24 cellular contexts compared by ENCODE assay signal in the genomic region with DNA sequence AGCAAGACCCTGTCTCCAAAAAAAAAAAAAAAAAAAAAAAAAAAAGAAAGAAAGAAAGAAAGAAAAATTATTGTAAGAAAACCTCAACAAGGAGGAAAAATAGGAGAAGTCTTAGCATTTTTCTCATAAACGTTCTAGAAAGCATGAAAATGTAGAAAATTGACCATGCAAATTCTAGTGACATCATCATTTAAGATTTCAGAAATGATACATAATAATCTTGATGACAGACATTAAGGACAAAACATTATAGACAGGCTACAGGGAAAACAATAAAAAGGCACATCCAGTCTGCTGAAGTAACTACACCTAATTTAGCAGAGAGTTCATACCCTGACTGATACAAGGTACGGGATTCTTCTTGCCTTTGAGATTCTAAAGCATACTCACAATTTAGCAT. TPM values are rescaled to one million over a fixed set of nuclear protein-coding genes. Genes with fewer than 3 reads are reported as not detected.
DNase-seq lines count a peak whose midpoint lies in the region; ATAC-seq, FAIRE-seq and TF ChIP-seq lines count a peak whose summit lies in the region.
"Had no signal": no experiment of that assay in that cellular context is flagged by ENCODE, and none has a peak within 500 bp of the region (broad histone marks: within the 10 kb centered on the region; RNA-seq: fewer than 3 reads in every experiment).

No MANE protein-coding gene starts in this region.

- CTCF ChIA-PET in HepG2 (lab: Yijun Ruan, JAX; ENCODE audit: low intra/inter-chr PET ratio, low total read pairs) (no interaction called here), HEK293 (lab: Yijun Ruan, JAX) (no interaction called here)

- TF ChIP-seq CTCF in HepG2 (CRISPR knock-in tag; IDR thresholded peaks at IDR 0.05): no peak
- no peak for TF ChIP-seq CTCF in right lobe of liver (IDR thresholded peaks at IDR 0.05)
- TF ChIP-seq CTCF in HEK293 (tag by site-specific recombination; IDR thresholded peaks at IDR 0.05): no peak
- no peak for TF ChIP-seq CTCF in lower lobe of right lung (IDR thresholded peaks at IDR 0.05)

- no TSS peak for BruUV-seq in HepG2 (replicated peaks; lab: Mats Ljungman, UMichigan)

- POLR2A ChIA-PET in HepG2 (lab: Yijun Ruan, JAX): interaction anchor here (1.1 kb wide), 1 partner anchor 23 kb away, joined by 3 read pairs; no protein-coding TSS in a partner anchor
- POLR2A ChIA-PET in HEK293 (lab: Yijun Ruan, JAX): no interaction called here

- no peak overlapping the region for H3K27ac ChIP-seq in HepG2 (ENCODE audit: extremely low read length, insufficient read depth, low read length)
- no peak overlapping the region for H3K27ac ChIP-seq in right lobe of liver
- H3K27ac ChIP-seq in HEK293 (ENCODE audit: extremely low read depth, low read depth, low read length): no peak overlapping the region
- no peak overlapping the region for H3K27ac ChIP-seq in lower lobe of right lung
- H3K27ac ChIP-seq: BLaER1, PC-9, SJCRH30 had no signal

- in situ Hi-C loops in HepG2 (cut with HindIII; ENCODE audit: extremely low pct_ligation_motif_present, low pct_unique_long_range_greater_than_20kb): no loop called here

- intact Hi-C loops in HepG2 (cut with micrococcal nuclease; ENCODE audit: unreplicated experiment) (no loop called here), right lobe of liver (cut with DNase I) (no loop called here), lower lobe of right lung (cut with DNase I) (no loop called here)

- H3K4me3 ChIP-seq in HepG2 (replicated peaks in 1 of 3; ENCODE audit: insufficient read depth in 1 of 3, low read depth in 2 of 3, low read length in 3 of 3) (no peak overlapping the region), right lobe of liver (no peak overlapping the region), HEK293 (ENCODE audit: low read depth, low read length) (no peak overlapping the region), lower lobe of right lung (no peak overlapping the region)
- H3K4me3 ChIP-seq: BLaER1, MG63, PC-9, SJCRH30 had no signal

- DNase-seq in HepG2 (ENCODE audit: low spot score) (no peak), right lobe of liver (no peak), immature natural killer cell (no peak), NCI-H2081 (lab: John Stamatoyannopoulos, UW) (no peak), lower lobe of right lung (no peak)
- DNase-seq in activated naive CD4-positive, alpha-beta T cell treated with anti-CD3 and anti-CD28 coated beads, Interleukin-2, amount 50 U/mL, for 16 hours: no peak
- DNase-seq: DMS 273 treated with DMSO at 0.1 percent for 48 hours, DMS79, EL, GDM1, KG1, MG63, NCI-H2029, NCI-H446 treated with DMSO at 0.1 percent for 48 hours, NCI-H526, PC-9, SJCRH30 had no signal

- TF ChIP-seq RAD21 in HepG2 (CRISPR knock-in tag; IDR thresholded peaks at IDR 0.05): no peak

- peak overlapping the region in 5 of 6 donors; percentile 3 to 66 (median 40) for H3K27ac Mint-ChIP-seq in immature natural killer cell

- no peak for FAIRE-seq in HepG2 (lab: Jason Lieb, UNC)
- FAIRE-seq: A204.1, GM12891 had no signal

- H2AFZ ChIP-seq in HepG2 (ENCODE audit: low read length): no peak overlapping the region
- H2AFZ ChIP-seq: PC-9 had no signal

- H3K4me3 Mint-ChIP-seq in immature natural killer cell: no peak overlapping the region

- H3K27me3 ChIP-seq in HepG2 (ENCODE audit: control insufficient read depth in 1 of 2, insufficient read depth in 2 of 2, low read length in 2 of 2): no peaks in the 10 kb centered on the region
- no peaks in the 10 kb centered on the region for H3K27me3 ChIP-seq in right lobe of liver
- no peaks in the 10 kb centered on the region for H3K27me3 ChIP-seq in lower lobe of right lung (ENCODE audit: low read depth)
- H3K27me3 ChIP-seq: BLaER1, MG63, SJCRH30 had no signal

- peaks cover 30% of the 10 kb centered on the region; the same call in 1 of the 2 replicates for H4K20me1 ChIP-seq in HepG2 (ENCODE audit: insufficient read depth, low read length)

- ATAC-seq in HepG2 (no peak), right lobe of liver (no peak), lower lobe of right lung (no peak)
- ATAC-seq: Right ventricle myocardium inferior, SK-N-SH treated with all-trans-retinoic acid at 6 μM for 48 hours had no signal

- peaks cover 14 to 84% of the 10 kb centered on the region in 2 experiments for H3K36me3 ChIP-seq in HepG2 (replicated peaks in 1 of 2; ENCODE audit: control insufficient read depth in 1 of 2, insufficient read depth in 2 of 2, low read length in 2 of 2)
- peaks cover 0 to 41% (median 3%) of the 10 kb centered on the region in 4 donors for H3K36me3 ChIP-seq in right lobe of liver
- peaks cover 68 to 82% of the 10 kb centered on the region in 2 experiments for H3K36me3 ChIP-seq in HEK293 (ENCODE audit: control insufficient read depth in 2 of 2, insufficient read depth in 1 of 2, low read length in 2 of 2)
- peaks cover 76% of the 10 kb centered on the region for H3K36me3 ChIP-seq in lower lobe of right lung

- peaks cover 4 to 7% (median 4%) of the 10 kb centered on the region in 3 donors for H3K36me3 Mint-ChIP-seq in immature natural killer cell

- peaks cover 0 to 1% (median 0%) of the 10 kb centered on the region in 3 donors for H3K27me3 Mint-ChIP-seq in immature natural killer cell (ENCODE audit: low read depth in 3 of 3)
- H3K27me3 Mint-ChIP-seq: CD4-positive, alpha-beta memory T cell had no signal

- TF ChIP-seq EP300 in HepG2 (IDR thresholded peaks at IDR 0.05; ENCODE audit: low read depth in 2 of 2, low read length in 2 of 2): no peak
- TF ChIP-seq EP300 in HepG2 (CRISPR knock-in tag; IDR thresholded peaks at IDR 0.05; ENCODE audit: borderline replicate concordance): no peak

- H3K4me1 Mint-ChIP-seq in immature natural killer cell: peaks cover 54 to 82% of the 10 kb centered on the region in 2 donors

- H3K9ac ChIP-seq in HepG2 (ENCODE audit: insufficient read depth, low read depth, low read length): no peak overlapping the region
- H3K9ac ChIP-seq: BLaER1 had no signal

- no peaks in the 10 kb centered on the region for H3K9me3 Mint-ChIP-seq in immature natural killer cell
- H3K9me3 Mint-ChIP-seq: CD4-positive, alpha-beta memory T cell had no signal

- no peak overlapping the region for H3K4me2 ChIP-seq in HepG2 (ENCODE audit: low read depth, low read length)
- H3K4me2 ChIP-seq: BLaER1, PC-9 had no signal

- WGBS in HepG2 (ENCODE audit: low lambda C conversion rate): 95% methylated on average over 2 of the region's 2 CpGs
- 75% methylated on average over 2 of the region's 2 CpGs for WGBS in right lobe of liver (ENCODE audit: insufficient coverage, low coverage, low lambda C conversion rate, missing lambda C conversion rate)

- H3K9me3 ChIP-seq in HepG2 (ENCODE audit: low read length): no peaks in the 10 kb centered on the region
- H3K9me3 ChIP-seq in right lobe of liver: no peaks in the 10 kb centered on the region
- H3K9me3 ChIP-seq in HEK293 (ENCODE audit: control insufficient read depth, insufficient read depth, low read depth, low read length): no peaks in the 10 kb centered on the region
- no peaks in the 10 kb centered on the region for H3K9me3 ChIP-seq in lower lobe of right lung
- H3K9me3 ChIP-seq: BLaER1, MG63, SJCRH30 had no signal

- TF ChIP-seq POLR2A in HepG2 (IDR thresholded peaks at IDR 0.05; ENCODE audit: insufficient read depth in 1 of 2, low read depth in 2 of 2, low read length in 2 of 2): no peak
- TF ChIP-seq POLR2A in right lobe of liver (IDR thresholded peaks at IDR 0.05): no peak

- peaks cover 81% of the 10 kb centered on the region for H3K79me2 ChIP-seq in HepG2 (ENCODE audit: insufficient read depth, low read length)

- H3K4me1 ChIP-seq in HepG2 (ENCODE audit: insufficient read depth, low read length) (no peaks in the 10 kb centered on the region), right lobe of liver (peaks cover 0 to 3% (median 0%) of the 10 kb centered on the region in 4 donors), HEK293 (ENCODE audit: control insufficient read depth, insufficient read depth, low read length) (no peaks in the 10 kb centered on the region), lower lobe of right lung (no peaks in the 10 kb centered on the region)
- H3K4me1 ChIP-seq: SJCRH30 had no signal

TF ChIP-seq in HepG2, 621 proteins besides CTCF, POLR2A, EP300 and RAD21 (continues in another document):
- TF ChIP-seq BCL6 (CRISPR knock-in tag; IDR thresholded peaks at IDR 0.05): no peak
- TF ChIP-seq CREB1 (IDR thresholded peaks at IDR 0.05): peak; percentile 78
- no peak for TF ChIP-seq CREB1 (CRISPR knock-in tag; IDR thresholded peaks at IDR 0.05)
- peak; percentile 95 for TF ChIP-seq ATF7 (IDR thresholded peaks at IDR 0.05)
- no peak for TF ChIP-seq ATF7 (CRISPR knock-in tag; IDR thresholded peaks at IDR 0.05)

RNA-seq across cellular contexts. Expression of a gene that starts 21.9 kb away (rescaled TPM):
- 69.1 and 70.9 TPM in 2 replicates for total RNA-seq in HepG2 (2016; rRNA removed; fragmentation: Illumina TruSeq; extraction: Trizol)
- total RNA-seq in HepG2 (2016; cell fraction: cytosol; rRNA removed; fragmentation: Illumina TruSeq; extraction: Trizol; ENCODE audit: low read depth): 28.7 and 34.2 TPM in 2 replicates
- 60.8 and 66.7 TPM in 2 replicates for total RNA-seq in HepG2 (2016; cell fraction: insoluble cytoplasmic fraction; rRNA removed; fragmentation: Illumina TruSeq; extraction: Trizol)
- 34.4 and 35.2 TPM in 2 replicates for total RNA-seq in HepG2 (2016; cell fraction: membrane; rRNA removed; fragmentation: Illumina TruSeq; extraction: Trizol)
- total RNA-seq in HepG2 (2016; cell fraction: nucleus; rRNA removed; fragmentation: Illumina TruSeq; extraction: Trizol): 74.9 and 87.2 TPM in 2 replicates
- 25.2 and 27.4 TPM in 2 replicates for polyA plus RNA-seq in HepG2 (2011; rRNA removed)
- 9.5 and 15.5 TPM in 2 replicates for polyA plus RNA-seq in HepG2 (2011; cell fraction: cytosol; rRNA removed)
- 22.1 and 24.5 TPM in 2 replicates for polyA plus RNA-seq in HepG2 (2011; cell fraction: nucleus; rRNA removed)
- 18.1 and 18.8 TPM in 2 replicates for polyA plus RNA-seq in HepG2 (2012)
- polyA plus RNA-seq in HepG2 (2016; cell fraction: cytosol; fragmentation: Illumina TruSeq; extraction: Trizol; ENCODE audit: low read depth): 1.1 and 1.2 TPM in 2 replicates
- 22.4 and 23.2 TPM in 2 replicates for polyA plus RNA-seq in HepG2 (2016; cell fraction: insoluble cytoplasmic fraction; fragmentation: Illumina TruSeq; extraction: Trizol; ENCODE audit: low read depth)
- 3.0 and 3.5 TPM in 2 replicates for polyA plus RNA-seq in HepG2 (2016; cell fraction: membrane; fragmentation: Illumina TruSeq; extraction: Trizol; ENCODE audit: low read depth)
- polyA plus RNA-seq in HepG2 (2016; cell fraction: nucleus; fragmentation: Illumina TruSeq; extraction: Trizol; ENCODE audit: insufficient read depth, low read depth): 29.6 and 33.8 TPM in 2 replicates
- polyA minus RNA-seq in HepG2 (2011; rRNA and poly(A)+ RNA removed; ENCODE audit: low replicate concordance): 248 and 289 TPM in 2 replicates
- 47.7 and 70.8 TPM in 2 replicates for polyA minus RNA-seq in HepG2 (2011; cell fraction: cytosol; rRNA and poly(A)+ RNA removed)
- polyA minus RNA-seq in HepG2 (2011; cell fraction: nucleus; rRNA and poly(A)+ RNA removed): 160 and 215 TPM in 2 replicates
- total RNA-seq in right lobe of liver: 10 to 100 TPM; 22.9 to 36.3 (median 32.5) TPM
- 1 to 10 TPM in 2 of 3 donors, under 1 TPM in 1; 0.30 to 5.1 (median 4.5) TPM for polyA plus RNA-seq in immature natural killer cell
- total RNA-seq in lower lobe of right lung: 67.9 TPM
